8 cellular contexts compared by ENCODE assay signal in genomic region chr17:16254747-16255146, GRCh38. TPM values are rescaled to one million over a fixed set of nuclear protein-coding genes. Genes with fewer than 3 reads are reported as not detected.
DNase-seq lines count a peak whose midpoint lies in the region; ATAC-seq and TF ChIP-seq lines count a peak whose summit lies in the region.
"Not testable (repeated sequence)": the region's sequence is repeated elsewhere in the genome, so short reads cannot be mapped to it uniquely, and the experiment has no call there.

No MANE protein-coding gene starts in this region.

- not testable (repeated sequence) for H3K9me3 ChIP-seq in iPS-20b (ENCODE audit: insufficient read depth, low read depth, low read length); lower lobe of right lung; neuronal stem cell (replicated peaks in 1 of 2; ENCODE audit: control insufficient read depth in 2 of 2, insufficient read depth in 1 of 2, low read depth in 1 of 2, low read length in 2 of 2); uterus

- H3K9ac ChIP-seq in iPS-20b (ENCODE audit: low read depth, low read length), result peak overlapping the region; percentile 60; the same call in 1 of the 2 replicates
- H3K9ac ChIP-seq in neuronal stem cell (ENCODE audit: low read depth, low read length, poor library complexity), result not testable (repeated sequence)

- H3K36me3 ChIP-seq in iPS-20b (ENCODE audit: insufficient read depth, low read depth, low read length); lower lobe of right lung; neuronal stem cell (replicated peaks in 1 of 2; ENCODE audit: control insufficient read depth in 2 of 2, insufficient read depth in 2 of 2, low read length in 2 of 2); uterus: not testable (repeated sequence)

- peaks cover 18% of the 10 kb centered on the region for H3K4me1 Mint-ChIP-seq in CD14-positive monocyte
- peaks cover 16% of the 10 kb centered on the region for H3K4me1 Mint-ChIP-seq in dendritic cell treated with granulocyte-macrophage colony-stimulating factor and Interleukin-4, amounts not matched to agents 40 ng/mL and 50 ng/mL, for 4 days (ENCODE audit: low read depth)
- H3K4me1 Mint-ChIP-seq in stimulated activated memory B cell treated with anti-CD40 and anti-IgM and Interleukin-4, amounts not matched to agents 10 μg/mL and 1 μg/mL and 100 μg/mL, for 72 hours, result not testable (repeated sequence)

- H3K4me2 ChIP-seq in neuronal stem cell (ENCODE audit: insufficient read depth, low read length, poor library complexity, severe bottlenecking), result not testable (repeated sequence)

- H2BK120ac ChIP-seq in neuronal stem cell (ENCODE audit: low read depth, low read length), result not testable (repeated sequence)

- H3K27ac ChIP-seq in VCaP (peak overlapping the region; percentile 53; the same call in 1 of the 2 replicates), lower lobe of right lung (peak overlapping the region; percentile 22), uterus (peak overlapping the region; percentile 69 to 76)
- H3K27ac ChIP-seq in iPS-20b (ENCODE audit: low read length); neuronal stem cell (replicated peaks; ENCODE audit: low read length): not testable (repeated sequence)

- not testable (repeated sequence) for TF ChIP-seq POLR2A in uterus (IDR thresholded peaks at IDR 0.05)

- peak overlapping the region in 4 of 7 donors; percentile 32 to 86 (median 52) for H3K27ac Mint-ChIP-seq in CD14-positive monocyte
- H3K27ac Mint-ChIP-seq in dendritic cell treated with granulocyte-macrophage colony-stimulating factor and Interleukin-4, amounts not matched to agents 40 ng/mL and 50 ng/mL, for 4 days, result peak overlapping the region; percentile 35
- H3K27ac Mint-ChIP-seq in stimulated activated memory B cell treated with anti-CD40 and anti-IgM and Interleukin-4, amounts not matched to agents 10 μg/mL and 1 μg/mL and 100 μg/mL, for 72 hours, result peak overlapping the region; percentile 27

- ATAC-seq in lower lobe of right lung; stimulated activated memory B cell treated with anti-CD40 and anti-IgM and Interleukin-4, amounts not matched to agents 10 μg/mL and 1 μg/mL and 100 μg/mL, for 72 hours: not testable (repeated sequence)

- not testable (repeated sequence) for H3K27me3 ChIP-seq in iPS-20b (ENCODE audit: insufficient read depth, low read length); lower lobe of right lung (ENCODE audit: low read depth); neuronal stem cell (ENCODE audit: control insufficient read depth in 3 of 3, insufficient read depth in 3 of 3, low read depth in 1 of 3, low read length in 3 of 3); uterus

- H4K8ac ChIP-seq in neuronal stem cell (ENCODE audit: low read depth, low read length), result not testable (repeated sequence)

- H3K4me1 ChIP-seq in iPS-20b (ENCODE audit: insufficient read depth, low read length) (peaks cover 13% of the 10 kb centered on the region), lower lobe of right lung (peaks cover 27% of the 10 kb centered on the region), neuronal stem cell (ENCODE audit: control insufficient read depth in 2 of 2, insufficient read depth in 1 of 2, low read depth in 1 of 2, low read length in 2 of 2) (peaks cover 0 to 15% of the 10 kb centered on the region in 2 donors)
- not testable (repeated sequence) for H3K4me1 ChIP-seq in uterus

- not testable (repeated sequence) for H4K91ac ChIP-seq in neuronal stem cell (ENCODE audit: low read depth, low read length, poor library complexity)

- not testable (repeated sequence) for H2AK5ac ChIP-seq in neuronal stem cell (ENCODE audit: low read depth, low read length)

- H2BK12ac ChIP-seq in neuronal stem cell (ENCODE audit: low read length), result not testable (repeated sequence)

- intact Hi-C loops in CD14-positive monocyte (cut with micrococcal nuclease); dendritic cell treated with granulocyte-macrophage colony-stimulating factor and Interleukin-4, amounts not matched to agents 40 ng/mL and 50 ng/mL, for 4 days (cut with micrococcal nuclease); lower lobe of right lung (cut with DNase I); uterus (cut with DNase I; ENCODE audit: low total_unique reads): not testable (repeated sequence)

- H3K14ac ChIP-seq in neuronal stem cell (ENCODE audit: low read length), result not testable (repeated sequence)

- H3K23ac ChIP-seq in neuronal stem cell (ENCODE audit: low read depth, low read length, poor library complexity), result not testable (repeated sequence)

- H2AFZ ChIP-seq in neuronal stem cell (ENCODE audit: low read length), result peak overlapping the region; percentile 74

- H3K36me3 Mint-ChIP-seq in CD14-positive monocyte; dendritic cell treated with granulocyte-macrophage colony-stimulating factor and Interleukin-4, amounts not matched to agents 40 ng/mL and 50 ng/mL, for 4 days (ENCODE audit: low read depth): not testable (repeated sequence)
- H3K36me3 Mint-ChIP-seq in stimulated activated memory B cell treated with anti-CD40 and anti-IgM and Interleukin-4, amounts not matched to agents 10 μg/mL and 1 μg/mL and 100 μg/mL, for 72 hours, result peaks cover 13% of the 10 kb centered on the region

- H3K27me3 Mint-ChIP-seq in CD14-positive monocyte (ENCODE audit: low read depth in 3 of 3); dendritic cell treated with granulocyte-macrophage colony-stimulating factor and Interleukin-4, amounts not matched to agents 40 ng/mL and 50 ng/mL, for 4 days; stimulated activated memory B cell treated with anti-CD40 and anti-IgM and Interleukin-4, amounts not matched to agents 10 μg/mL and 1 μg/mL and 100 μg/mL, for 72 hours: not testable (repeated sequence)

- H3K9me3 Mint-ChIP-seq in CD14-positive monocyte; dendritic cell treated with granulocyte-macrophage colony-stimulating factor and Interleukin-4, amounts not matched to agents 40 ng/mL and 50 ng/mL, for 4 days; stimulated activated memory B cell treated with anti-CD40 and anti-IgM and Interleukin-4, amounts not matched to agents 10 μg/mL and 1 μg/mL and 100 μg/mL, for 72 hours: not testable (repeated sequence)

- not testable (repeated sequence) for H3K4me3 ChIP-seq in iPS-20b (ENCODE audit: low read length); lower lobe of right lung; neuronal stem cell (ENCODE audit: low read length in 2 of 2); uterus

- H2BK15ac ChIP-seq in neuronal stem cell (ENCODE audit: low read length), result not testable (repeated sequence)

- not testable (repeated sequence) for H3K4me3 Mint-ChIP-seq in CD14-positive monocyte; dendritic cell treated with granulocyte-macrophage colony-stimulating factor and Interleukin-4, amounts not matched to agents 40 ng/mL and 50 ng/mL, for 4 days; stimulated activated memory B cell treated with anti-CD40 and anti-IgM and Interleukin-4, amounts not matched to agents 10 μg/mL and 1 μg/mL and 100 μg/mL, for 72 hours

- H2BK5ac ChIP-seq in neuronal stem cell (ENCODE audit: low read length), result not testable (repeated sequence)

- not testable (repeated sequence) for DNase-seq in CD14-positive monocyte (ENCODE audit: low spot score); lower lobe of right lung; neuronal stem cell (ENCODE audit: low spot score); uterus

- TF ChIP-seq CTCF in CD14-positive monocyte (IDR thresholded peaks at IDR 0.05); VCaP (conservative IDR thresholded peaks at IDR 0.05); lower lobe of right lung (IDR thresholded peaks at IDR 0.05); uterus (IDR thresholded peaks at IDR 0.05): not testable (repeated sequence)

- not testable (repeated sequence) for H3K4ac ChIP-seq in neuronal stem cell (ENCODE audit: low read length)

- no CpG with 5 or more reads among the region's 10 CpGs for WGBS in neuronal stem cell (ENCODE audit: extremely low coverage in 2 of 2, insufficient read length in 2 of 2, insufficient replicate concordance in 1 of 2), 2 donors

- H3K18ac ChIP-seq in neuronal stem cell (ENCODE audit: low read length), result not testable (repeated sequence)

- H3K79me1 ChIP-seq in neuronal stem cell (ENCODE audit: low read depth, low read length), result not testable (repeated sequence)

RNA-seq across cellular contexts. Expression of gene PIGL, which starts 37.7 kb away (rescaled TPM):
- polyA plus RNA-seq in CD14-positive monocyte, result 1 to 10 TPM; 3.6 to 4.0 TPM
- total RNA-seq in lower lobe of right lung (24.3 TPM), uterus (10 to 100 TPM; 18.2 to 74.0 (median 40.3) TPM)
- 28.5 TPM for polyA plus RNA-seq in neuronal stem cell (2013, experiment 1 of 2)
- polyA plus RNA-seq in neuronal stem cell (2013, experiment 2 of 2), result 26.6 TPM

RNA-seq across cellular contexts. Expression of gene NCOR1, which starts 39.4 kb away (rescaled TPM):
- polyA plus RNA-seq in CD14-positive monocyte, result 10 to 100 TPM; 23.2 to 47.0 TPM
- total RNA-seq in lower lobe of right lung, result 137 TPM
- 42.7 TPM for polyA plus RNA-seq in neuronal stem cell (2013, experiment 1 of 2)
- 46.7 TPM for polyA plus RNA-seq in neuronal stem cell (2013, experiment 2 of 2)
- 100 to 1,000 TPM; 117 to 195 (median 147) TPM for total RNA-seq in uterus
